Comparison of ENCODE assay signal across 8 cellular contexts in genomic region chr6:4021862-4022715, GRCh38. TPM values are rescaled to one million over a fixed set of nuclear protein-coding genes. Genes with fewer than 3 reads are reported as not detected.
A peak's percentile ranks its signal among the peaks of the same experiment; 100 is the strongest.
DNase-seq lines count a peak whose midpoint lies in the region; ATAC-seq, FAIRE-seq and TF ChIP-seq lines count a peak whose summit lies in the region.

No MANE protein-coding gene starts in this region.

- H3K36me3 Mint-ChIP-seq in activated T-helper 1 cell treated with anti-CD3 and anti-CD28 coated beads, Interleukin-12 subunit alpha, Interleukin-12 subunit beta, Interleukin-2, Interleukin-4 antibody, amounts not matched to agents 30 ng/mL and 10 ng/mL and 1 ng/mL, durations not matched to agents 14 hours and 24 hours and 36 hours (ENCODE audit: low read depth) = peaks cover 25% of the 10 kb centered on the region

- H3K4me1 ChIP-seq in right atrium auricular region (peaks cover 0 to 60% of the 10 kb centered on the region in 2 donors), small intestine (ENCODE audit: control insufficient read depth in 2 of 2, insufficient read depth in 1 of 2, low read depth in 1 of 2, low read length in 1 of 2) (peaks cover 3 to 15% of the 10 kb centered on the region in 2 donors)

- H3K36me3 ChIP-seq in right atrium auricular region (no peaks in the 10 kb centered on the region), small intestine (ENCODE audit: control insufficient read depth in 2 of 2, insufficient read depth in 2 of 2, low read length in 2 of 2) (no peaks in the 10 kb centered on the region)

- H3K4me1 Mint-ChIP-seq in activated T-helper 1 cell treated with anti-CD3 and anti-CD28 coated beads, Interleukin-12 subunit alpha, Interleukin-12 subunit beta, Interleukin-2, Interleukin-4 antibody, amounts not matched to agents 30 ng/mL and 10 ng/mL and 1 ng/mL, durations not matched to agents 14 hours and 24 hours and 36 hours (ENCODE audit: low read depth) = peaks cover 64% of the 10 kb centered on the region

- intact Hi-C loops in activated T-helper 1 cell treated with anti-CD3 and anti-CD28 coated beads, Interleukin-12 subunit alpha, Interleukin-12 subunit beta, Interleukin-2, Interleukin-4 antibody, amounts not matched to agents 30 ng/mL and 10 ng/mL and 1 ng/mL, durations not matched to agents 14 hours and 24 hours and 36 hours (cut with micrococcal nuclease) = loop anchor here (1.0 to 5.0 kb wide), 7 partner anchors 37 to 980 kb away; partner anchors contain the start of genes BPHL, ECI2, PSMG4 and RIPK1

- TF ChIP-seq CTCF in right atrium auricular region (IDR thresholded peaks at IDR 0.05) = no peak

- no peaks in the 10 kb centered on the region for H3K9me3 Mint-ChIP-seq in activated T-helper 1 cell treated with anti-CD3 and anti-CD28 coated beads, Interleukin-12 subunit alpha, Interleukin-12 subunit beta, Interleukin-2, Interleukin-4 antibody, amounts not matched to agents 30 ng/mL and 10 ng/mL and 1 ng/mL, durations not matched to agents 14 hours and 24 hours and 36 hours

- peak overlapping the region; percentile 94 for H3K4me3 Mint-ChIP-seq in activated T-helper 1 cell treated with anti-CD3 and anti-CD28 coated beads, Interleukin-12 subunit alpha, Interleukin-12 subunit beta, Interleukin-2, Interleukin-4 antibody, amounts not matched to agents 30 ng/mL and 10 ng/mL and 1 ng/mL, durations not matched to agents 14 hours and 24 hours and 36 hours

- 1% methylated on average over 15 of the region's 15 CpGs for WGBS in small intestine, 3 donors

- peak overlapping the region; percentile 96 for H3K27ac Mint-ChIP-seq in activated T-helper 1 cell treated with anti-CD3 and anti-CD28 coated beads, Interleukin-12 subunit alpha, Interleukin-12 subunit beta, Interleukin-2, Interleukin-4 antibody, amounts not matched to agents 30 ng/mL and 10 ng/mL and 1 ng/mL, durations not matched to agents 14 hours and 24 hours and 36 hours

- ATAC-seq in GM18868 (IDR thresholded peaks at IDR 0.05; ENCODE audit: unreplicated experiment) = peak; percentile 1
- ATAC-seq in HG03520 (IDR thresholded peaks at IDR 0.05; ENCODE audit: unreplicated experiment) = peak; percentile 0

- no peaks in the 10 kb centered on the region for H3K27me3 ChIP-seq in right atrium auricular region
- no peaks in the 10 kb centered on the region for H3K27me3 ChIP-seq in small intestine (ENCODE audit: control insufficient read depth in 2 of 2, insufficient read depth in 2 of 2, low read length in 2 of 2)

- no peaks in the 10 kb centered on the region for H3K27me3 Mint-ChIP-seq in activated T-helper 1 cell treated with anti-CD3 and anti-CD28 coated beads, Interleukin-12 subunit alpha, Interleukin-12 subunit beta, Interleukin-2, Interleukin-4 antibody, amounts not matched to agents 30 ng/mL and 10 ng/mL and 1 ng/mL, durations not matched to agents 14 hours and 24 hours and 36 hours (ENCODE audit: insufficient read depth)

- H3K4me3 ChIP-seq in right atrium auricular region (peak overlapping the region; percentile 87 to 95), small intestine (ENCODE audit: low read depth in 1 of 2, low read length in 2 of 2) (peak overlapping the region; percentile 70 to 94)

- H3K9me3 ChIP-seq in right atrium auricular region = no peaks in the 10 kb centered on the region
- H3K9me3 ChIP-seq in small intestine (ENCODE audit: control insufficient read depth, low read depth) = no peaks in the 10 kb centered on the region

- H3K27ac ChIP-seq in right atrium auricular region (peak overlapping the region; percentile 97 to 98), small intestine (ENCODE audit: low read depth in 1 of 2, low read length in 1 of 2) (peak overlapping the region; percentile 90 to 98)

- DNase-seq in A172 (ENCODE audit: low spot score) = peak; percentile 21
- DNase-seq in activated T-helper 1 cell treated with anti-CD3 and anti-CD28 coated beads, Interleukin-12 subunit alpha, Interleukin-12 subunit beta, Interleukin-2, Interleukin-4 antibody, amounts not matched to agents 30 ng/mL and 10 ng/mL and 1 ng/mL, durations not matched to agents 14 hours and 24 hours and 36 hours (ENCODE audit: low spot score) = no peak
- no peak for DNase-seq in right atrium auricular region (ENCODE audit: low spot score)
- no peak for DNase-seq in small intestine
- DNase-seq in LoVo (ENCODE audit: low spot score) = no peak
- no peak for DNase-seq in GM19239 (ENCODE audit: insufficient read length, low spot score)

- FAIRE-seq in small intestine (lab: Jason Lieb, UNC) (no peak), GM19239 (lab: Jason Lieb, UNC) (no peak)

RNA-seq across cellular contexts. Expression of gene FAM217A, which starts 56.8 kb away (rescaled TPM):
- not detected in 2 replicates for total RNA-seq in A172 (2014; rRNA removed; shearing (Covaris generic))
- total RNA-seq in activated T-helper 1 cell treated with anti-CD3 and anti-CD28 coated beads, Interleukin-12 subunit alpha, Interleukin-12 subunit beta, Interleukin-2, Interleukin-4 antibody, amounts not matched to agents 30 ng/mL and 10 ng/mL and 1 ng/mL, durations not matched to agents 14 hours and 24 hours and 36 hours = not detected in 2 replicates
- not detected for total RNA-seq in right atrium auricular region
- under 1 TPM in 1 of 3 donors, not detected in 2; 0.04 TPM for polyA plus RNA-seq in small intestine
